In the genomic region with DNA sequence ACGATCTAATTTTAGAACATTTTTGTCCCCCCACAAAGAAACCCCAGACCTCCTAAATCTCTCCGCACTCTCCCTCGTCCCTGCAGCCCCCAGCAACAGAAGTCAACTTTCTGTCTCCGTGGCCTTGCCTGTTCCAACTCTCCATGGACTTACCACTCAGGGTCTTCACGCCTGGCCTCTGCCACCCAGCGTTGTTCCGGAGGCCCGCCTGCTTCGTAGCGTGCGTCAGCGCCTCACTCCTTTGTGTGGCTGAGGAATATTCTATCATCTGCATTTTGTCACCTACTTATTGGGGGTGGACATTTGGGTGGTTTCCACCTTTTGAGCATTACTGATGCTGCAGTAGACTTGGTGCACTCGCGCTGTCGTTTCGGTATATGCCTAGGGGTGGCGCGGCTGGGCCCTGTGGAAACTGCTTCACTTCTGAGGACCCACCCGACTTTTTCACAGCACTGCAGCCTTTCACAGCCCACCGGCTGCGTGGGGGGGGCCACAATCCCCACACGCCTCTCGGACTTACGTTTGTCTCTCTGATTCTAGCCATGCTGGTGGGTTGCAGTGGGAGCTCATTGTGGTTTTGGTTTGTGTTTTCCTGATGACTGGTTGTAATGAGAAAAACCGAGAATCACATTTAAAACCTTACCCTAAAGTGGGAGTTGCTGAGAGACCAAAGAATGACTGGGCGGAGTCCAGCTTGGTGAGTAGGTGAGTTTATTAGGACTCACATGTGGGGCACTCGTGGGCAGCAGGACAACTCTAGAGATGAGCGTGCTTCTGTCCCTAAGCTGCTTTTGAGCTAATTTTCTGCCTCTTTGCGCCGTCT, we compare ENCODE assay signal across 1 cellular context.
TF ChIP-seq lines count a peak whose summit lies in the region.

No MANE protein-coding gene starts in this region.

TF ChIP-seq in IMR-90, 13 proteins besides CTCF, POLR2A, EP300 and RAD21:
- TF ChIP-seq NFE2L2 (IDR thresholded peaks at IDR 0.05; ENCODE audit: low read depth, low read length) (no peak), MXI1 (IDR thresholded peaks at IDR 0.05; ENCODE audit: borderline replicate concordance, low read depth, low read length) (no peak), SMC3 (IDR thresholded peaks at IDR 0.05; ENCODE audit: low read depth, low read length) (no peak), MAZ (IDR thresholded peaks at IDR 0.05; ENCODE audit: borderline replicate concordance, low read depth, low read length) (no peak), FOS (IDR thresholded peaks at IDR 0.05; ENCODE audit: low read depth, low read length) (no peak), CHD1 (IDR thresholded peaks at IDR 0.05; ENCODE audit: low read depth, low read length) (no peak), RCOR1 (IDR thresholded peaks at IDR 0.05; ENCODE audit: insufficient replicate concordance, low read length) (no peak), MAFK (IDR thresholded peaks at IDR 0.05; ENCODE audit: low read depth, low read length) (no peak), BHLHE40 (IDR thresholded peaks at IDR 0.05; ENCODE audit: low read depth, low read length) (no peak), RFX5 (IDR thresholded peaks at IDR 0.05; ENCODE audit: low read depth, low read length) (no peak), CEBPB (IDR thresholded peaks at IDR 0.05; ENCODE audit: low read depth, low read length) (no peak)
- TF ChIP-seq, protein P1, sequence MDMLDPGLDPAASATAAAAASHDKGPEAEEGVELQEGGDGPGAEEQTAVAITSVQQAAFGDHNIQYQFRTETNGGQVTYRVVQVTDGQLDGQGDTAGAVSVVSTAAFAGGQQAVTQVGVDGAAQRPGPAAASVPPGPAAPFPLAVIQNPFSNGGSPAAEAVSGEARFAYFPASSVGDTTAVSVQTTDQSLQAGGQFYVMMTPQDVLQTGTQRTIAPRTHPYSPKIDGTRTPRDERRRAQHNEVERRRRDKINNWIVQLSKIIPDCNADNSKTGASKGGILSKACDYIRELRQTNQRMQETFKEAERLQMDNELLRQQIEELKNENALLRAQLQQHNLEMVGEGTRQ (IDR thresholded peaks at IDR 0.05; ENCODE audit: low read depth, low read length), result no peak
- TF ChIP-seq, protein P2, sequence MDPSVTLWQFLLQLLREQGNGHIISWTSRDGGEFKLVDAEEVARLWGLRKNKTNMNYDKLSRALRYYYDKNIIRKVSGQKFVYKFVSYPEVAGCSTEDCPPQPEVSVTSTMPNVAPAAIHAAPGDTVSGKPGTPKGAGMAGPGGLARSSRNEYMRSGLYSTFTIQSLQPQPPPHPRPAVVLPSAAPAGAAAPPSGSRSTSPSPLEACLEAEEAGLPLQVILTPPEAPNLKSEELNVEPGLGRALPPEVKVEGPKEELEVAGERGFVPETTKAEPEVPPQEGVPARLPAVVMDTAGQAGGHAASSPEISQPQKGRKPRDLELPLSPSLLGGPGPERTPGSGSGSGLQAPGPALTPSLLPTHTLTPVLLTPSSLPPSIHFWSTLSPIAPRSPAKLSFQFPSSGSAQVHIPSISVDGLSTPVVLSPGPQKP (IDR thresholded peaks at IDR 0.05; ENCODE audit: borderline replicate concordance, low read depth, low read length), result no peak
